Comparison of ENCODE assay signal across 26 cellular contexts in the genomic region with DNA sequence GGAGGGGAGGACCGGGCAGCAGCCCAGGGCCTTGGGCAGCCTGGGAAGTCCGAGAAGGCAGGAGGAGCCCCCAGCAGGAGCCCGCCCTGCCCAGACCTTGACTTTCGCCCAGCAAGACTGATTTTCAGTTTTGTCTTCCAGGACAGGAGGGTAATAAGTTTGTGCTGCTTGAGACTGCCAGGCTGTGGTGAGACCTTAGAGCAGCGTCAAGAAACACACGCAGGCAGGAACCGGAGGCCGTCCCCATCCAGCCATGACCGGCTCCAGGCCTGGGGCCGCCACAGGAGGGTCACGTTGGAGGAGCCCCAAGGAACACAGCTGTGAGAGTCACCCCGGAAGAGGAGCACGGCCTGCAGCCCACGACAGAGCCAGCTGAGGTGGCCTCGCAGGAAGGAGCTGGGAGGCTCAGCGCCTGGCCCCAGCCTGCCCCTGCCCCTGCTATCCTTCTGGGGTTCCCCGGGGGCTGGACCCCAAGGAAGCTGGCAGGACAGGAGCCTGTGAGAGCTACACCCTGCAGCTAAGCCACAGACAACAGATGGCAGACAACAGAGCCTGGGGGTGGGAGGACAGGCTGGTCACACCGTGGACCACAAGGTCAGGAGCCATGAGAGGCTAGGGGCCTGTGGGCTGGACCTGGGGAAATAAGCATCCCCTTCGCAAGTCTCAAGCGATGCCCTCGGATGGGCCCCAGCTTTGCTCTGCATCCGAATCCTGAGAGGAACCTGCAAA.
"Had no signal": no experiment of that assay in that cellular context is flagged by ENCODE, and none has a peak within 500 bp of the region (broad histone marks: within the 10 kb centered on the region; RNA-seq: fewer than 3 reads in every experiment).

No MANE protein-coding gene starts in this region.

- H3K4me2 ChIP-seq: smooth muscle cell had no signal

- H3K4me1 ChIP-seq: adrenal gland, body of pancreas, colonic mucosa, gastroesophageal sphincter, pancreas, prostate gland, stomach had no signal

- H3K27ac ChIP-seq: adrenal gland, body of pancreas, colonic mucosa, gastroesophageal sphincter, pancreas, prostate gland, stomach, thyroid gland had no signal

- DNase-seq: activated effector memory CD4-positive, alpha-beta T cell treated with anti-CD3 and anti-CD28 coated beads, Interleukin-2, amount 50 U/mL, for 16 hours; activated naive CD4-positive, alpha-beta T cell treated with anti-CD3 and anti-CD28 coated beads for 36 hours; activated naive CD8-positive, alpha-beta T cell treated with anti-CD3 and anti-CD28 coated beads for 36 hours; activated T-cell treated with anti-CD3 and anti-CD28 coated beads, Interleukin-2, amount 50 U/mL, for 1 hour; adrenal gland; body of pancreas; cerebellar nuclear complex; effector CD8-positive, alpha-beta T cell; hippocampal formation; left colon; naive B cell; nephron progenitor cell; retina; stimulated activated CD4-positive, alpha-beta T cell treated with anti-CD3 and anti-CD28 coated beads, Interleukin-15, amount 100 ng/mL, for 24 hours; stimulated activated CD4-positive, alpha-beta T cell treated with anti-CD3 and anti-CD28 coated beads, Interleukin-2, amount 100 ng/mL, for 24 hours; stimulated activated naive B cell treated with anti-CD40 and anti-IgM and Interleukin-4, amounts not matched to agents 10 μg/mL and 1 μg/mL and 100 μg/mL, for 72 hours; stomach; SW 1271; T1000; thyroid gland had no signal

- H3K9me3 ChIP-seq: adrenal gland, body of pancreas, colonic mucosa, gastroesophageal sphincter, pancreas, prostate gland, stomach, thyroid gland had no signal

- H3K36me3 ChIP-seq: adrenal gland, colonic mucosa, prostate gland, thyroid gland had no signal

- FAIRE-seq: keratinocyte, pancreas had no signal

- H3K27me3 ChIP-seq: adrenal gland, body of pancreas, colonic mucosa, gastroesophageal sphincter, pancreas, stomach, thyroid gland had no signal

- H3K4me3 ChIP-seq: adrenal gland, body of pancreas, colonic mucosa, gastroesophageal sphincter, pancreas, prostate gland, smooth muscle cell, stomach, thyroid gland had no signal
